ENCODE assay signal across 1 cellular context in genomic region chr3:8501388-8502131, GRCh38.
TF ChIP-seq lines count a peak whose summit lies in the region.

Gene LMCD1 (plus strand): TSS chr3:8501823. CDS start chr3:8501939, 116 bp downstream.

TF ChIP-seq in HEK293, 187 proteins besides CTCF, POLR2A, EP300 and RAD21 (continued from another document and continues in another):
- no peak for TF ChIP-seq ZNF488 (tag by site-specific recombination; IDR thresholded peaks at IDR 0.05)
- TF ChIP-seq ZNF133 (tag by site-specific recombination; IDR thresholded peaks at IDR 0.05) = no peak
- no peak for TF ChIP-seq ZNF362 (tag by site-specific recombination; IDR thresholded peaks at IDR 0.05)
- no peak for TF ChIP-seq GFI1B (tag by site-specific recombination; IDR thresholded peaks at IDR 0.05)
- peak; percentile 36; the same call in 1 of the 2 replicates for TF ChIP-seq ZNF366 (tag by site-specific recombination; conservative IDR thresholded peaks at IDR 0.05)
- TF ChIP-seq BCL6B (tag by site-specific recombination; IDR thresholded peaks at IDR 0.05) = no peak
- TF ChIP-seq BCL11A (tag by site-specific recombination; IDR thresholded peaks at IDR 0.05; ENCODE audit: low read depth) = no peak
- TF ChIP-seq ZBTB8A (tag by site-specific recombination; IDR thresholded peaks at IDR 0.05) = peak; percentile 91
- TF ChIP-seq HIC1 (tag by site-specific recombination; IDR thresholded peaks at IDR 0.05) = peak; percentile 78
- peak; percentile 19; the same call in 1 of the 2 replicates for TF ChIP-seq ZNF398 (tag by site-specific recombination; IDR thresholded peaks at IDR 0.05)
- TF ChIP-seq MEIS1 (CRISPR knock-in tag; IDR thresholded peaks at IDR 0.05; ENCODE audit: borderline replicate concordance) = no peak
- TF ChIP-seq ZFP69B (tag by site-specific recombination; IDR thresholded peaks at IDR 0.05) = peak; percentile 99
- peak; percentile 49 for TF ChIP-seq GLIS1 (tag by site-specific recombination; IDR thresholded peaks at IDR 0.05)
- no peak for TF ChIP-seq ZNF112 (tag by site-specific recombination; IDR thresholded peaks at IDR 0.05)
- TF ChIP-seq YY1 (tag by site-specific recombination; IDR thresholded peaks at IDR 0.05) = 0 out of 2 replicates have a peak, but pooled peaks have one; percentile 35
- TF ChIP-seq SETDB1 (IDR thresholded peaks at IDR 0.05; ENCODE audit: insufficient read length, low read length) = peak; percentile 73
- TF ChIP-seq KLF16 (tag by site-specific recombination; IDR thresholded peaks at IDR 0.05) = no peak
- TF ChIP-seq ZNF391 (tag by site-specific recombination; IDR thresholded peaks at IDR 0.05; ENCODE audit: borderline replicate concordance, low read depth) = no peak; the same call in 1 of the 2 replicates
- no peak for TF ChIP-seq ZNF423 (tag by site-specific recombination; IDR thresholded peaks at IDR 0.05)
- TF ChIP-seq ZNF148 (tag by site-specific recombination; IDR thresholded peaks at IDR 0.05; ENCODE audit: borderline replicate concordance) = no peak
- no peak for TF ChIP-seq ZNF704 (tag by site-specific recombination; IDR thresholded peaks at IDR 0.05)
- TF ChIP-seq PRDM10 (tag by site-specific recombination; IDR thresholded peaks at IDR 0.05) = peak; percentile 13; the same call in 1 of the 2 replicates
- peak; percentile 66; the same call in 1 of the 2 replicates for TF ChIP-seq ZXDB (tag by site-specific recombination; IDR thresholded peaks at IDR 0.05)
- TF ChIP-seq ZNF558 (tag by site-specific recombination; IDR thresholded peaks at IDR 0.05) = no peak
- peak; percentile 66 for TF ChIP-seq ZNF2 (tag by site-specific recombination; IDR thresholded peaks at IDR 0.05)
- TF ChIP-seq ZNF549 (tag by site-specific recombination; IDR thresholded peaks at IDR 0.05) = no peak
- TF ChIP-seq ZNF624 (tag by site-specific recombination; IDR thresholded peaks at IDR 0.05) = no peak
- TF ChIP-seq ZBTB1 (tag by site-specific recombination; IDR thresholded peaks at IDR 0.05) = no peak
- no peak for TF ChIP-seq ZNF214 (tag by site-specific recombination; IDR thresholded peaks at IDR 0.05; ENCODE audit: borderline replicate concordance)
- TF ChIP-seq ZNF585B (tag by site-specific recombination; IDR thresholded peaks at IDR 0.05) = no peak
- no peak for TF ChIP-seq ZNF274 (IDR thresholded peaks at IDR 0.05; ENCODE audit: low read length)
- no peak for TF ChIP-seq ZNF274 (tag by site-specific recombination; IDR thresholded peaks at IDR 0.05; ENCODE audit: borderline replicate concordance)
- no peak for TF ChIP-seq OVOL3 (tag by site-specific recombination; IDR thresholded peaks at IDR 0.05)
- no peak for TF ChIP-seq ZBTB10 (tag by site-specific recombination; IDR thresholded peaks at IDR 0.05)
- TF ChIP-seq ZNF341 (tag by site-specific recombination; IDR thresholded peaks at IDR 0.05; ENCODE audit: low read depth) = peak; percentile 97
- peak; percentile 54 for TF ChIP-seq ATF2 (tag by site-specific recombination; IDR thresholded peaks at IDR 0.05; ENCODE audit: low read depth)
- no peak for TF ChIP-seq ZNF544 (tag by site-specific recombination; IDR thresholded peaks at IDR 0.05)
- peak; percentile 70; the same call in 1 of the 2 replicates for TF ChIP-seq ZSCAN30 (tag by site-specific recombination; IDR thresholded peaks at IDR 0.05)
- no peak for TF ChIP-seq SALL2 (tag by site-specific recombination; IDR thresholded peaks at IDR 0.05; ENCODE audit: borderline replicate concordance)
